1 cellular context compared by ENCODE assay signal in the genomic region with DNA sequence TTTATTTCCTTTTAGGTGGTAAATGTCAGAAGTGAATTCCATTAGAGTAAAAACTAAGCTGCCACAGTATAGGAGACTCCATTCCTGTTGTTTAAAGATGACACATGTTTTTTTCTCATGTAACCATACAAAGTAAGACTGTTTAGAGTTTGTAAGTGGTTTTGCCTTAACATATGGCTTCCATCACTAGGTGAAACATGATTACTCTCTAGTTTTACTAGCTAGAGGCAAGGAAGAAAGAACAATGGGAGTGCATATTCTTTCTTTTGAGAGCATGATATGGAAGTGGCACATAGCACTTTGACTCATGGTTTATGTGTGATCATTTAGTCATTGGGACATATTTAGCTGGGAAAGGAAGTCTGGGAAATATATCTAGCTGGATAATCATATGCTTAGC.
TF ChIP-seq lines count a peak whose summit lies in the region.

No MANE protein-coding gene starts in this region.

TF ChIP-seq in HepG2, 621 proteins besides CTCF, POLR2A, EP300 and RAD21:
- TF ChIP-seq ZBTB3 (CRISPR knock-in tag; IDR thresholded peaks at IDR 0.05; ENCODE audit: borderline replicate concordance, low read depth) = no peak
- TF ChIP-seq ZNF703 (CRISPR knock-in tag; IDR thresholded peaks at IDR 0.05; ENCODE audit: borderline replicate concordance) = no peak
- no peak for TF ChIP-seq PHF8 (CRISPR knock-in tag; IDR thresholded peaks at IDR 0.05)
- no peak for TF ChIP-seq HOXA3 (CRISPR knock-in tag; IDR thresholded peaks at IDR 0.05)
- TF ChIP-seq, protein P1, sequence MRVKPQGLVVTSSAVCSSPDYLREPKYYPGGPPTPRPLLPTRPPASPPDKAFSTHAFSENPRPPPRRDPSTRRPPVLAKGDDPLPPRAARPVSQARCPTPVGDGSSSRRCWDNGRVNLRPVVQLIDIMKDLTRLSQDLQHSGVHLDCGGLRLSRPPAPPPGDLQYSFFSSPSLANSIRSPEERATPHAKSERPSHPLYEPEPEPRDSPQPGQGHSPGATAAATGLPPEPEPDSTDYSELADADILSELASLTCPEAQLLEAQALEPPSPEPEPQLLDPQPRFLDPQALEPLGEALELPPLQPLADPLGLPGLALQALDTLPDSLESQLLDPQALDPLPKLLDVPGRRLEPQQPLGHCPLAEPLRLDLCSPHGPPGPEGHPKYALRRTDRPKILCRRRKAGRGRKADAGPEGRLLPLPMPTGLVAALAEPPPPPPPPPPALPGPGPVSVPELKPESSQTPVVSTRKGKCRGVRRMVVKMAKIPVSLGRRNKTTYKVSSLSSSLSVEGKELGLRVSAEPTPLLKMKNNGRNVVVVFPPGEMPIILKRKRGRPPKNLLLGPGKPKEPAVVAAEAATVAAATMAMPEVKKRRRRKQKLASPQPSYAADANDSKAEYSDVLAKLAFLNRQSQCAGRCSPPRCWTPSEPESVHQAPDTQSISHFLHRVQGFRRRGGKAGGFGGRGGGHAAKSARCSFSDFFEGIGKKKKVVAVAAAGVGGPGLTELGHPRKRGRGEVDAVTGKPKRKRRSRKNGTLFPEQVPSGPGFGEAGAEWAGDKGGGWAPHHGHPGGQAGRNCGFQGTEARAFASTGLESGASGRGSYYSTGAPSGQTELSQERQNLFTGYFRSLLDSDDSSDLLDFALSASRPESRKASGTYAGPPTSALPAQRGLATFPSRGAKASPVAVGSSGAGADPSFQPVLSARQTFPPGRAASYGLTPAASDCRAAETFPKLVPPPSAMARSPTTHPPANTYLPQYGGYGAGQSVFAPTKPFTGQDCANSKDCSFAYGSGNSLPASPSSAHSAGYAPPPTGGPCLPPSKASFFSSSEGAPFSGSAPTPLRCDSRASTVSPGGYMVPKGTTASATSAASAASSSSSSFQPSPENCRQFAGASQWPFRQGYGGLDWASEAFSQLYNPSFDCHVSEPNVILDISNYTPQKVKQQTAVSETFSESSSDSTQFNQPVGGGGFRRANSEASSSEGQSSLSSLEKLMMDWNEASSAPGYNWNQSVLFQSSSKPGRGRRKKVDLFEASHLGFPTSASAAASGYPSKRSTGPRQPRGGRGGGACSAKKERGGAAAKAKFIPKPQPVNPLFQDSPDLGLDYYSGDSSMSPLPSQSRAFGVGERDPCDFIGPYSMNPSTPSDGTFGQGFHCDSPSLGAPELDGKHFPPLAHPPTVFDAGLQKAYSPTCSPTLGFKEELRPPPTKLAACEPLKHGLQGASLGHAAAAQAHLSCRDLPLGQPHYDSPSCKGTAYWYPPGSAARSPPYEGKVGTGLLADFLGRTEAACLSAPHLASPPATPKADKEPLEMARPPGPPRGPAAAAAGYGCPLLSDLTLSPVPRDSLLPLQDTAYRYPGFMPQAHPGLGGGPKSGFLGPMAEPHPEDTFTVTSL (CRISPR knock-in tag; IDR thresholded peaks at IDR 0.05; ENCODE audit: borderline replicate concordance) = no peak
- TF ChIP-seq, protein P2, sequence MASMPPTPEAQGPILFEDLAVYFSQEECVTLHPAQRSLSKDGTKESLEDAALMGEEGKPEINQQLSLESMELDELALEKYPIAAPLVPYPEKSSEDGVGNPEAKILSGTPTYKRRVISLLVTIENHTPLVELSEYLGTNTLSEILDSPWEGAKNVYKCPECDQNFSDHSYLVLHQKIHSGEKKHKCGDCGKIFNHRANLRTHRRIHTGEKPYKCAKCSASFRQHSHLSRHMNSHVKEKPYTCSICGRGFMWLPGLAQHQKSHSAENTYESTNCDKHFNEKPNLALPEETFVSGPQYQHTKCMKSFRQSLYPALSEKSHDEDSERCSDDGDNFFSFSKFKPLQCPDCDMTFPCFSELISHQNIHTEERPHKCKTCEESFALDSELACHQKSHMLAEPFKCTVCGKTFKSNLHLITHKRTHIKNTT (CRISPR knock-in tag; IDR thresholded peaks at IDR 0.05) = no peak
- TF ChIP-seq SRY (CRISPR knock-in tag; IDR thresholded peaks at IDR 0.05) = no peak
- TF ChIP-seq ZNF841 (CRISPR knock-in tag; IDR thresholded peaks at IDR 0.05; ENCODE audit: borderline replicate concordance) = no peak
- no peak for TF ChIP-seq ZNF17 (CRISPR knock-in tag; IDR thresholded peaks at IDR 0.05)
- TF ChIP-seq ZEB1 (IDR thresholded peaks at IDR 0.05; ENCODE audit: insufficient replicate concordance, low read depth) = no peak
- TF ChIP-seq, protein P3, sequence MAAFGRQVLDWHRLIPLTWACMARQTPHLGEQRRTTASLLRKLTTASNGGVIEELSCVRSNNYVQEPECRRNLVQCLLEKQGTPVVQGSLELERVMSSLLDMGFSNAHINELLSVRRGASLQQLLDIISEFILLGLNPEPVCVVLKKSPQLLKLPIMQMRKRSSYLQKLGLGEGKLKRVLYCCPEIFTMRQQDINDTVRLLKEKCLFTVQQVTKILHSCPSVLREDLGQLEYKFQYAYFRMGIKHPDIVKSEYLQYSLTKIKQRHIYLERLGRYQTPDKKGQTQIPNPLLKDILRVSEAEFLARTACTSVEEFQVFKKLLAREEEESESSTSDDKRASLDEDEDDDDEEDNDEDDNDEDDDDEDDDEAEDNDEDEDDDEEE (CRISPR knock-in tag; IDR thresholded peaks at IDR 0.05) = no peak
- TF ChIP-seq SMC3 (IDR thresholded peaks at IDR 0.05; ENCODE audit: low read length) = no peak
- no peak for TF ChIP-seq ZNF414 (CRISPR knock-in tag; IDR thresholded peaks at IDR 0.05)
- TF ChIP-seq ZNF329 (CRISPR knock-in tag; IDR thresholded peaks at IDR 0.05; ENCODE audit: low read depth) = no peak
- no peak for TF ChIP-seq ERF (CRISPR knock-in tag; IDR thresholded peaks at IDR 0.05)
- no peak for TF ChIP-seq ZNF207 (IDR thresholded peaks at IDR 0.05; ENCODE audit: borderline replicate concordance)
- TF ChIP-seq PRPF4 (IDR thresholded peaks at IDR 0.05; ENCODE audit: low read depth, low read length, poor library complexity, severe bottlenecking) = no peak
